In the genomic region with DNA sequence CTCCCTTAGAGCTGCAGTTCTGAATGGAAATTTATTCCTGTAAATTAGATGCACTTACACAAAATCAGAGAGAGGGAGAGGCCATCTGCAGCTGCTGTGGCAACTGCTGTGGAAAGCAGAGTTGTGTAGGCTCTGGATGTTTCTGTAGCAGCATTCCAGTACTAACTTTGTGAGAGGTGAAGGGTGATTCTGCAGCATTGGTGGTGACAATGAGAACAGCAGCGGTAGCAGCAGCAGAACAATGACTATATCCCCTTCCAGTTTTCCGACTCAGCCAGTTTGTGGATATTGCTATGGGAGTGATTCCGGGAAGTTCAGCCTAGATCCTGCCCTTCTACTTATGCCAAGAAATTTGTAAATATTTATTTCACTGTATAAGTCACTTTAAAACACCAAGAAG, we compare ENCODE assay signal across 17 cellular contexts.
DNase-seq lines count a peak whose midpoint lies in the region; ATAC-seq and TF ChIP-seq lines count a peak whose summit lies in the region.
"Had no signal": no experiment of that assay in that cellular context is flagged by ENCODE, and none has a peak within 500 bp of the region (broad histone marks: within the 10 kb centered on the region; RNA-seq: fewer than 3 reads in every experiment).

No MANE protein-coding gene starts in this region.

- H3K79me1 ChIP-seq in neuronal stem cell (ENCODE audit: low read depth, low read length) = no peaks in the 10 kb centered on the region

- no peaks in the 10 kb centered on the region for H3K9me2 ChIP-seq in GM23338 (ENCODE audit: insufficient read depth)

- H3K9me3 Mint-ChIP-seq in GM23338 (no peaks in the 10 kb centered on the region), endodermal cell (no peaks in the 10 kb centered on the region)

- H2AFZ ChIP-seq in GM23338 = peak overlapping the region; percentile 53; the same call in 1 of the 2 replicates
- peak overlapping the region; percentile 35 for H2AFZ ChIP-seq in neuronal stem cell (ENCODE audit: low read length)

- H3K9me3 ChIP-seq in endodermal cell (ENCODE audit: control insufficient read depth, low read length) (no peaks in the 10 kb centered on the region), neuronal stem cell (replicated peaks in 1 of 2; ENCODE audit: control insufficient read depth in 2 of 2, insufficient read depth in 1 of 2, low read depth in 1 of 2, low read length in 2 of 2) (no peaks in the 10 kb centered on the region)

- no peak overlapping the region for H3K4me2 ChIP-seq in GM23338
- no peak overlapping the region for H3K4me2 ChIP-seq in neuronal stem cell (ENCODE audit: insufficient read depth, low read length, poor library complexity, severe bottlenecking)

- H2AK5ac ChIP-seq in neuronal stem cell (ENCODE audit: low read depth, low read length) = no peak overlapping the region

- H2BK12ac ChIP-seq in neuronal stem cell (ENCODE audit: low read length) = no peak overlapping the region

- no peak overlapping the region for H2BK15ac ChIP-seq in neuronal stem cell (ENCODE audit: low read length)

- no peak overlapping the region for H3K18ac ChIP-seq in neuronal stem cell (ENCODE audit: low read length)

- 83% methylated on average over 3 of the region's 3 CpGs; no CpG with 5 or more reads in 1 of the 2 experiments for WGBS in endodermal cell (ENCODE audit: insufficient coverage in 1 of 2, insufficient read length in 1 of 2), 2 experiments
- no CpG with 5 or more reads among the region's 3 CpGs for WGBS in neuronal stem cell (ENCODE audit: extremely low coverage in 2 of 2, insufficient read length in 2 of 2, insufficient replicate concordance in 1 of 2), 2 donors

- TF ChIP-seq CTCF in GM23338 (conservative IDR thresholded peaks at IDR 0.05; ENCODE audit: low read depth in 2 of 2) (no peak), endodermal cell (conservative IDR thresholded peaks at IDR 0.05) (peak; percentile 36)

- DNase-seq in GM23338 (ENCODE audit: low spot score) = peak; percentile 39
- DNase-seq in endodermal cell = peak; percentile 61
- peak; percentile 11 for DNase-seq in iPS-NIHi7 (ENCODE audit: extremely low spot score)
- peak; percentile 6 for DNase-seq in neuronal stem cell (ENCODE audit: low spot score)
- DNase-seq in NCI-H82 (lab: John Stamatoyannopoulos, UW) = no peak
- DNase-seq in NCI-H1436 treated with DMSO at 0.1 percent for 48 hours (lab: John Stamatoyannopoulos, UW) = no peak
- DNase-seq in A172 (ENCODE audit: low spot score) = no peak
- DNase-seq: C1 segment of cervical spinal cord; Calu3; CD4-positive, alpha-beta T cell; DMS 273 treated with DMSO at 0.1 percent for 48 hours; DMS79; IMR-90; KBM-7 had no signal

- no peak overlapping the region for H4K91ac ChIP-seq in neuronal stem cell (ENCODE audit: low read depth, low read length, poor library complexity)

- H3K9ac ChIP-seq in endodermal cell (ENCODE audit: extremely low read depth, low read length, poor library complexity, severe bottlenecking) (no peak overlapping the region), neuronal stem cell (ENCODE audit: low read depth, low read length, poor library complexity) (no peak overlapping the region)

- H2BK5ac ChIP-seq in neuronal stem cell (ENCODE audit: low read length) = no peak overlapping the region

- no peak overlapping the region for H3K27ac ChIP-seq in GM23338 (ENCODE audit: low read depth)
- H3K27ac ChIP-seq in endodermal cell (ENCODE audit: low read depth, low read length) = no peak overlapping the region
- H3K27ac ChIP-seq in neuronal stem cell (replicated peaks; ENCODE audit: low read length) = no peak overlapping the region
- H3K27ac ChIP-seq: HL-60 had no signal

- no peaks in the 10 kb centered on the region for H3K4me1 Mint-ChIP-seq in GM23338
- no peaks in the 10 kb centered on the region for H3K4me1 Mint-ChIP-seq in endodermal cell
- H3K4me1 Mint-ChIP-seq: B cell had no signal

- H3F3A ChIP-seq in GM23338 (replicated peaks; ENCODE audit: low read depth) = no peaks in the 10 kb centered on the region

- H3K27me3 ChIP-seq in GM23338 (ENCODE audit: insufficient read depth) (no peaks in the 10 kb centered on the region), endodermal cell (ENCODE audit: control insufficient read depth, insufficient read depth, low read length, poor library complexity, severe bottlenecking) (no peaks in the 10 kb centered on the region), neuronal stem cell (ENCODE audit: control insufficient read depth in 3 of 3, insufficient read depth in 3 of 3, low read depth in 1 of 3, low read length in 3 of 3) (no peaks in the 10 kb centered on the region)

- H3K79me2 ChIP-seq in GM23338 (replicated peaks; ENCODE audit: insufficient read depth) = no peaks in the 10 kb centered on the region

- H3K4me1 ChIP-seq in GM23338 (ENCODE audit: insufficient read depth) (no peaks in the 10 kb centered on the region), endodermal cell (ENCODE audit: control insufficient read depth, insufficient read depth, low read length) (no peaks in the 10 kb centered on the region), neuronal stem cell (ENCODE audit: control insufficient read depth in 2 of 2, insufficient read depth in 1 of 2, low read depth in 1 of 2, low read length in 2 of 2) (peaks cover 2% of the 10 kb centered on the region in 2 donors)

- no peak overlapping the region for H2BK120ac ChIP-seq in neuronal stem cell (ENCODE audit: low read depth, low read length)

- no peak overlapping the region for H3K4me3 ChIP-seq in GM23338
- no peak overlapping the region for H3K4me3 ChIP-seq in endodermal cell (ENCODE audit: low read length)
- H3K4me3 ChIP-seq in neuronal stem cell (ENCODE audit: low read length in 2 of 2) = no peak overlapping the region

- H3K27ac Mint-ChIP-seq in GM23338 (no peak overlapping the region), endodermal cell (no peak overlapping the region)
- H3K27ac Mint-ChIP-seq: B cell; CD4-positive, alpha-beta T cell had no signal

- no peaks in the 10 kb centered on the region for H3K36me3 Mint-ChIP-seq in GM23338 (ENCODE audit: low read depth)
- H3K36me3 Mint-ChIP-seq in endodermal cell (ENCODE audit: low read depth) = no peaks in the 10 kb centered on the region

- H3K4me3 Mint-ChIP-seq in GM23338 (no peak overlapping the region), endodermal cell (no peak overlapping the region)
- H3K4me3 Mint-ChIP-seq: B cell; CD4-positive, alpha-beta T cell had no signal

- no peaks in the 10 kb centered on the region for H4K20me1 ChIP-seq in GM23338 (replicated peaks; ENCODE audit: insufficient read depth)

- H3K27me3 Mint-ChIP-seq in GM23338 (ENCODE audit: insufficient read depth, low read depth, poor library complexity) (peaks cover 2% of the 10 kb centered on the region), endodermal cell (ENCODE audit: insufficient read depth) (no peaks in the 10 kb centered on the region)
- H3K27me3 Mint-ChIP-seq: B cell; CD4-positive, alpha-beta T cell had no signal

- ATAC-seq in GM23338 = peak; percentile 70
- ATAC-seq: HCT116 had no signal

- no peaks in the 10 kb centered on the region for H3K36me3 ChIP-seq in GM23338 (ENCODE audit: insufficient read depth)
- no peaks in the 10 kb centered on the region for H3K36me3 ChIP-seq in endodermal cell (ENCODE audit: control insufficient read depth, insufficient read depth, low read length)
- H3K36me3 ChIP-seq in neuronal stem cell (replicated peaks in 1 of 2; ENCODE audit: control insufficient read depth in 2 of 2, insufficient read depth in 2 of 2, low read length in 2 of 2) = no peaks in the 10 kb centered on the region

- no peak overlapping the region for H3K23ac ChIP-seq in neuronal stem cell (ENCODE audit: low read depth, low read length, poor library complexity)

- no peak overlapping the region for H4K8ac ChIP-seq in neuronal stem cell (ENCODE audit: low read depth, low read length)

- no peak overlapping the region for H3K4ac ChIP-seq in neuronal stem cell (ENCODE audit: low read length)

- no peak overlapping the region for H3K14ac ChIP-seq in neuronal stem cell (ENCODE audit: low read length)

TF ChIP-seq in GM23338, 12 proteins besides CTCF, POLR2A, EP300 and RAD21:
- TF ChIP-seq, protein P1, sequence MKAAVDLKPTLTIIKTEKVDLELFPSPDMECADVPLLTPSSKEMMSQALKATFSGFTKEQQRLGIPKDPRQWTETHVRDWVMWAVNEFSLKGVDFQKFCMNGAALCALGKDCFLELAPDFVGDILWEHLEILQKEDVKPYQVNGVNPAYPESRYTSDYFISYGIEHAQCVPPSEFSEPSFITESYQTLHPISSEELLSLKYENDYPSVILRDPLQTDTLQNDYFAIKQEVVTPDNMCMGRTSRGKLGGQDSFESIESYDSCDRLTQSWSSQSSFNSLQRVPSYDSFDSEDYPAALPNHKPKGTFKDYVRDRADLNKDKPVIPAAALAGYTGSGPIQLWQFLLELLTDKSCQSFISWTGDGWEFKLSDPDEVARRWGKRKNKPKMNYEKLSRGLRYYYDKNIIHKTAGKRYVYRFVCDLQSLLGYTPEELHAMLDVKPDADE (IDR thresholded peaks at IDR 0.05) = no peak
- no peak for TF ChIP-seq STAT1 (IDR thresholded peaks at IDR 0.05; ENCODE audit: unreplicated experiment)
TF ChIP-seq in GM23338: peak in this region for 0.

Comparison
In these comparisons a context has a peak if more than half of its experiments do, and no peak if none do; other contexts are left out.
1. DNase-seq: peak in GM23338 (single experiment), endodermal cell (single experiment), iPS-NIHi7 (single experiment) and neuronal stem cell (single experiment); none in NCI-H82 (single experiment), NCI-H1436 treated with DMSO at 0.1 percent for 48 hours (single experiment) and A172 (single experiment).